Comparison of ENCODE assay signal across 13 cellular contexts in genomic region chr17:75397217-75397616, GRCh38. TPM values are rescaled to one million over a fixed set of nuclear protein-coding genes. Genes with fewer than 3 reads are reported as not detected.
A peak's percentile ranks its signal among the peaks of the same experiment; 100 is the strongest.
DNase-seq lines count a peak whose midpoint lies in the region; ATAC-seq and TF ChIP-seq lines count a peak whose summit lies in the region.
"Had no signal": no experiment of that assay in that cellular context is flagged by ENCODE, and none has a peak within 500 bp of the region (broad histone marks: within the 10 kb centered on the region; RNA-seq: fewer than 3 reads in every experiment).

No MANE protein-coding gene starts in this region.

- H3K4me3 ChIP-seq in HEK293 (ENCODE audit: low read depth, low read length), result no peak overlapping the region
- H3K4me3 ChIP-seq: pancreas, SJCRH30 had no signal

- H3K9me3 Mint-ChIP-seq in CD4-positive, alpha-beta T cell, result no peaks in the 10 kb centered on the region
- H3K9me3 Mint-ChIP-seq in activated T-helper 1 cell treated with anti-CD3 and anti-CD28 coated beads, Interleukin-12 subunit alpha, Interleukin-12 subunit beta, Interleukin-2, Interleukin-4 antibody, amounts not matched to agents 30 ng/mL and 10 ng/mL and 1 ng/mL, durations not matched to agents 14 hours and 24 hours and 36 hours, result no peaks in the 10 kb centered on the region
- H3K9me3 Mint-ChIP-seq in natural killer cell, result no peaks in the 10 kb centered on the region

- no peak for TF ChIP-seq CTCF in CD4-positive, alpha-beta T cell (IDR thresholded peaks at IDR 0.05)
- TF ChIP-seq CTCF in HEK293 (tag by site-specific recombination; IDR thresholded peaks at IDR 0.05), result no peak
- TF ChIP-seq CTCF in natural killer cell (IDR thresholded peaks at IDR 0.05), result no peak

- peak overlapping the region; percentile 91 for H3K27ac Mint-ChIP-seq in CD4-positive, alpha-beta T cell
- peak overlapping the region; percentile 68 for H3K27ac Mint-ChIP-seq in activated T-helper 1 cell treated with anti-CD3 and anti-CD28 coated beads, Interleukin-12 subunit alpha, Interleukin-12 subunit beta, Interleukin-2, Interleukin-4 antibody, amounts not matched to agents 30 ng/mL and 10 ng/mL and 1 ng/mL, durations not matched to agents 14 hours and 24 hours and 36 hours
- H3K27ac Mint-ChIP-seq in natural killer cell, result peak overlapping the region; percentile 62 to 88

- peaks cover 82% of the 10 kb centered on the region for H3K4me1 Mint-ChIP-seq in CD4-positive, alpha-beta T cell (ENCODE audit: low read depth)
- peaks cover 63% of the 10 kb centered on the region for H3K4me1 Mint-ChIP-seq in activated T-helper 1 cell treated with anti-CD3 and anti-CD28 coated beads, Interleukin-12 subunit alpha, Interleukin-12 subunit beta, Interleukin-2, Interleukin-4 antibody, amounts not matched to agents 30 ng/mL and 10 ng/mL and 1 ng/mL, durations not matched to agents 14 hours and 24 hours and 36 hours (ENCODE audit: low read depth)
- H3K4me1 Mint-ChIP-seq in natural killer cell, result peaks cover 67 to 68% of the 10 kb centered on the region in 2 donors

- no peaks in the 10 kb centered on the region for H3K27me3 ChIP-seq in CD4-positive, alpha-beta T cell (ENCODE audit: control insufficient read depth, insufficient read depth, low read length)
- H3K27me3 ChIP-seq: pancreas, SJCRH30 had no signal

- H3K27ac ChIP-seq in CD4-positive, alpha-beta T cell (ENCODE audit: low read depth, low read length), result peak overlapping the region; percentile 6
- peak overlapping the region; percentile 84; the same call in 1 of the 2 replicates for H3K27ac ChIP-seq in HEK293 (ENCODE audit: extremely low read depth, low read depth, low read length)
- H3K27ac ChIP-seq: KMS-11, pancreas, SJCRH30 had no signal

- H3K4me1 ChIP-seq in HEK293 (ENCODE audit: control insufficient read depth, insufficient read depth, low read length), result peaks cover 27% of the 10 kb centered on the region

- intact Hi-C loops in CD4-positive, alpha-beta T cell (cut with DNase I, micrococcal nuclease), result no loop called here
- intact Hi-C loops in activated T-helper 1 cell treated with anti-CD3 and anti-CD28 coated beads, Interleukin-12 subunit alpha, Interleukin-12 subunit beta, Interleukin-2, Interleukin-4 antibody, amounts not matched to agents 30 ng/mL and 10 ng/mL and 1 ng/mL, durations not matched to agents 14 hours and 24 hours and 36 hours (cut with micrococcal nuclease), result no loop called here
- intact Hi-C loops in natural killer cell (cut with micrococcal nuclease), result no loop called here

- peak overlapping the region; percentile 17 for H3K4me3 Mint-ChIP-seq in CD4-positive, alpha-beta T cell
- H3K4me3 Mint-ChIP-seq in activated T-helper 1 cell treated with anti-CD3 and anti-CD28 coated beads, Interleukin-12 subunit alpha, Interleukin-12 subunit beta, Interleukin-2, Interleukin-4 antibody, amounts not matched to agents 30 ng/mL and 10 ng/mL and 1 ng/mL, durations not matched to agents 14 hours and 24 hours and 36 hours, result no peak overlapping the region
- H3K4me3 Mint-ChIP-seq in natural killer cell, result no peak overlapping the region

- ATAC-seq in CD4-positive, alpha-beta T cell (ENCODE audit: poor library complexity), result no peak
- no peak for ATAC-seq in natural killer cell
- ATAC-seq: pancreas had no signal

- H3K9me3 ChIP-seq in CD4-positive, alpha-beta T cell (ENCODE audit: control insufficient read depth, low read length), result no peaks in the 10 kb centered on the region
- H3K9me3 ChIP-seq in HEK293 (ENCODE audit: control insufficient read depth, insufficient read depth, low read depth, low read length), result no peaks in the 10 kb centered on the region
- H3K9me3 ChIP-seq: pancreas, SJCRH30 had no signal

- CTCF ChIA-PET in CD4-positive, alpha-beta T cell (lab: Charles Lee), result interaction anchor here (0.8 to 1.9 kb wide), 4 partner anchors 15 to 108 kb away, joined by 4 to 12 read pairs (median 5); partner anchors contain the start of gene SLC25A19
- CTCF ChIA-PET in HEK293 (lab: Yijun Ruan, JAX), result interaction anchor here (0.6 to 2.5 kb wide), 8 partner anchors 9 to 128 kb away, joined by 3 to 24 read pairs (median 6); partner anchors contain the start of genes GRB2, MIF4GD, SLC25A19 and TSEN54

- DNase-seq in CD4-positive, alpha-beta T cell, result no peak
- no peak for DNase-seq in activated T-helper 1 cell treated with anti-CD3 and anti-CD28 coated beads, Interleukin-12 subunit alpha, Interleukin-12 subunit beta, Interleukin-2, Interleukin-4 antibody, amounts not matched to agents 30 ng/mL and 10 ng/mL and 1 ng/mL, durations not matched to agents 14 hours and 24 hours and 36 hours (ENCODE audit: low spot score)
- DNase-seq in natural killer cell (no peak), kidney tubule cell (ENCODE audit: low spot score) (no peak), DMS153 treated with DMSO at 0.1 percent for 48 hours (lab: John Stamatoyannopoulos, UW; ENCODE audit: unreplicated experiment) (no peak), NCI-H510A (lab: John Stamatoyannopoulos, UW) (no peak)
- DNase-seq: activated CD8-positive, alpha-beta memory T cell treated with anti-CD3 and anti-CD28 coated beads for 24 hours; COR-L47; NCI-H1417; SJCRH30 had no signal

- peaks cover 38% of the 10 kb centered on the region for H3K36me3 Mint-ChIP-seq in CD4-positive, alpha-beta T cell (ENCODE audit: low read depth)
- H3K36me3 Mint-ChIP-seq in activated T-helper 1 cell treated with anti-CD3 and anti-CD28 coated beads, Interleukin-12 subunit alpha, Interleukin-12 subunit beta, Interleukin-2, Interleukin-4 antibody, amounts not matched to agents 30 ng/mL and 10 ng/mL and 1 ng/mL, durations not matched to agents 14 hours and 24 hours and 36 hours (ENCODE audit: low read depth), result peaks cover 13% of the 10 kb centered on the region
- no peaks in the 10 kb centered on the region for H3K36me3 Mint-ChIP-seq in natural killer cell

- peaks cover under 1 to 3% of the 10 kb centered on the region in 2 experiments for H3K36me3 ChIP-seq in HEK293 (ENCODE audit: control insufficient read depth in 2 of 2, insufficient read depth in 1 of 2, low read length in 2 of 2)
- H3K36me3 ChIP-seq: pancreas had no signal

- POLR2A ChIA-PET in CD4-positive, alpha-beta T cell (lab: Charles Lee), result interaction anchor here (0.8 to 1.5 kb wide), 4 partner anchors 55 to 108 kb away, joined by 3 to 5 read pairs (median 3); partner anchors contain the start of gene SLC25A19
- POLR2A ChIA-PET in HEK293 (lab: Yijun Ruan, JAX), result interaction anchor here (1.0 to 2.1 kb wide), 8 partner anchors 8 to 136 kb away, joined by 3 to 15 read pairs (median 4); partner anchors contain the start of genes GGA3, GRB2, MRPS7 and SLC25A19

- H3K27me3 Mint-ChIP-seq in CD4-positive, alpha-beta T cell, result no peaks in the 10 kb centered on the region
- no peaks in the 10 kb centered on the region for H3K27me3 Mint-ChIP-seq in activated T-helper 1 cell treated with anti-CD3 and anti-CD28 coated beads, Interleukin-12 subunit alpha, Interleukin-12 subunit beta, Interleukin-2, Interleukin-4 antibody, amounts not matched to agents 30 ng/mL and 10 ng/mL and 1 ng/mL, durations not matched to agents 14 hours and 24 hours and 36 hours (ENCODE audit: insufficient read depth)
- no peaks in the 10 kb centered on the region for H3K27me3 Mint-ChIP-seq in natural killer cell (ENCODE audit: low read depth in 2 of 2)

TF ChIP-seq in HEK293, 187 proteins besides CTCF, POLR2A, EP300 and RAD21:
- TF ChIP-seq PRDM4 (tag by site-specific recombination; IDR thresholded peaks at IDR 0.05), result peak; percentile 92
- TF ChIP-seq ZNF658 (tag by site-specific recombination; IDR thresholded peaks at IDR 0.05), result no peak
- TF ChIP-seq ZFP37 (tag by site-specific recombination; IDR thresholded peaks at IDR 0.05), result no peak
- TF ChIP-seq ATF2 (tag by site-specific recombination; IDR thresholded peaks at IDR 0.05; ENCODE audit: low read depth), result no peak

RNA-seq across cellular contexts. Expression of gene GRB2, which starts 8.3 kb away (rescaled TPM):
- 10 to 100 TPM; 88.8 to 92.6 TPM for total RNA-seq in CD4-positive, alpha-beta T cell
- 172 and 183 TPM in 2 replicates for total RNA-seq in activated T-helper 1 cell treated with anti-CD3 and anti-CD28 coated beads, Interleukin-12 subunit alpha, Interleukin-12 subunit beta, Interleukin-2, Interleukin-4 antibody, amounts not matched to agents 30 ng/mL and 10 ng/mL and 1 ng/mL, durations not matched to agents 14 hours and 24 hours and 36 hours
- 100 to 1,000 TPM; 115 to 142 (median 116) TPM for total RNA-seq in natural killer cell

RNA-seq across cellular contexts. Expression of gene TMEM94, which starts 59.2 kb away (rescaled TPM):
- total RNA-seq in CD4-positive, alpha-beta T cell, result 10 to 100 TPM; 52.8 to 57.3 TPM
- 67.0 and 70.4 TPM in 2 replicates for total RNA-seq in activated T-helper 1 cell treated with anti-CD3 and anti-CD28 coated beads, Interleukin-12 subunit alpha, Interleukin-12 subunit beta, Interleukin-2, Interleukin-4 antibody, amounts not matched to agents 30 ng/mL and 10 ng/mL and 1 ng/mL, durations not matched to agents 14 hours and 24 hours and 36 hours
- 100 to 1,000 TPM in 2 of 3 donors, 10 to 100 TPM in 1; 84.4 to 142 (median 104) TPM for total RNA-seq in natural killer cell
